In genomic region chr17:67963145-67963572, GRCh38 we compare ENCODE assay signal across 8 cellular contexts. TPM values are rescaled to one million over a fixed set of nuclear protein-coding genes. Genes with fewer than 3 reads are reported as not detected.
DNase-seq lines count a peak whose midpoint lies in the region; TF ChIP-seq lines count a peak whose summit lies in the region.
"Not testable (repeated sequence)": the region's sequence is repeated elsewhere in the genome, so short reads cannot be mapped to it uniquely, and the experiment has no call there.

No MANE protein-coding gene starts in this region.

- not testable (repeated sequence) for TF ChIP-seq POLR2A in esophagus squamous epithelium (IDR thresholded peaks at IDR 0.05)

- H3K27ac ChIP-seq in SK-N-MC, esophagus squamous epithelium: not testable (repeated sequence)

- peak; percentile 45 to 77 (median 64) for TF ChIP-seq CTCF in esophagus squamous epithelium (IDR thresholded peaks at IDR 0.05)

- DNase-seq in CMK (ENCODE audit: low read depth) (peak; percentile 54), H7 (peak; percentile 36), NCI-H146 (lab: John Stamatoyannopoulos, UW) (peak; percentile 69), SK-N-MC (ENCODE audit: low read depth, low spot score) (peak; percentile 35), myocyte (ENCODE audit: low read depth) (peak; percentile 77)
- DNase-seq in activated T-helper 1 cell treated with anti-CD3 and anti-CD28 coated beads, Interleukin-2, amount 50 U/mL, for 16 hours (ENCODE audit: low read depth in 1 of 2, low spot score in 1 of 2) = peak; percentile 24 to 49
- DNase-seq in esophagus squamous epithelium (lab: John Stamatoyannopoulos, UW) = not testable (repeated sequence)
- peak; percentile 21 to 45 for DNase-seq in stimulated activated CD8-positive, alpha-beta memory T cell treated with anti-CD3 and anti-CD28 coated beads, Interleukin-15, amount 100 ng/mL, for 48 hours (ENCODE audit: low read depth in 2 of 2)

- H3K9ac ChIP-seq in SK-N-MC (ENCODE audit: insufficient read length) = not testable (repeated sequence)

- peaks cover 17% of the 10 kb centered on the region for H3K36me3 ChIP-seq in H7 (replicated peaks; ENCODE audit: control insufficient read depth, insufficient read depth, low read length)
- H3K36me3 ChIP-seq in SK-N-MC (ENCODE audit: insufficient read depth, low read length) = peaks cover 32% of the 10 kb centered on the region
- peaks cover 0 to 85% (median 3%) of the 10 kb centered on the region in 3 donors for H3K36me3 ChIP-seq in esophagus squamous epithelium

- not testable (repeated sequence) for H3K27me3 ChIP-seq in H7 (ENCODE audit: control insufficient read depth, insufficient read depth, low read length); esophagus squamous epithelium

- intact Hi-C loops in esophagus squamous epithelium (cut with DNase I) = not testable (repeated sequence)

- not testable (repeated sequence) for H3K4me1 ChIP-seq in esophagus squamous epithelium

- WGBS in esophagus squamous epithelium, 2 donors = 0% methylated on average over 1 of the region's 1 CpG

- H3K4me3 ChIP-seq in H7 (ENCODE audit: insufficient read depth, low read depth, low read length); SK-N-MC; esophagus squamous epithelium: not testable (repeated sequence)

- H3K9me3 ChIP-seq in SK-N-MC (ENCODE audit: low read depth, low read length); esophagus squamous epithelium: not testable (repeated sequence)

RNA-seq across cellular contexts. Expression of gene C17orf58, which starts 33.1 kb away (rescaled TPM):
- 55.8 and 57.0 TPM in 2 replicates for total RNA-seq in H7 (2014; rRNA removed; shearing (Covaris generic))
- total RNA-seq in esophagus squamous epithelium (10 to 100 TPM in 1 of 4 donors, 1 to 10 TPM in 3; 6.4 to 10.7 (median 7.2) TPM), myocyte (8.2 and 9.4 TPM in 2 replicates)
- polyA plus RNA-seq in myocyte (2012) = 7.7 TPM
